ENCODE assay signal across 1 cellular context in the genomic region with DNA sequence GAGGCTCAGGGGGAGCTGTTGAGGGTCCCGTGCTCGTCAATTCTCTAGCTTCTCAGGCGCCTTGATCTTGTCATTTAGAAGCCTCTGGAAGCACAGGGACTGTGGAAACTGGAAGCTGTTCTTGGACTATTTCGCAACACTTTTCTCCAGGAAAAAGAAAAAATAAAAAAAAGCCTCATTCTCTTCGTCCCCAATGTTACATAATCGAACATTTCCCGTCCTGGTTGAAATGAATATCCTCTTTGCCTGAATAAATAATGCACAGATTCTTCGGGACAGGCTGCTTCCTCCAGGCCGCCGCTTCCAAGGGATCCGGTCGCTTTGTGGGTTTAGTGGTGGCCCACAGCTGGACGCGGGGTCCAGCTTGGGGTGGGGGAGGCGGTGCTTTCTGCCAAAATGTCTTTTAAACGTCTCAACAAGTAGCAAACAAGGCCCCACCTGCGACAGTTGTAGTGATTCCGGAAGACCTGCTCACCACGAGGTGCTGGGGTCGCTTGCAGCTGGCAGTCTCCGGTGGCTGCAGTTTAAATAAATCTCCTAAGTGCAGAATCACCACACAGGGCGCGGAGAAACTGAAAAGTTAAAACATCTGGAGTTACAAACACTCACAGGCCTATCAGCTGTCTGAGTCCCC.
TF ChIP-seq lines count a peak whose summit lies in the region.

No MANE protein-coding gene starts in this region.

TF ChIP-seq in WTC11, 78 proteins besides CTCF, POLR2A, EP300 and RAD21 (continued from another document):
- TF ChIP-seq, protein P1, sequence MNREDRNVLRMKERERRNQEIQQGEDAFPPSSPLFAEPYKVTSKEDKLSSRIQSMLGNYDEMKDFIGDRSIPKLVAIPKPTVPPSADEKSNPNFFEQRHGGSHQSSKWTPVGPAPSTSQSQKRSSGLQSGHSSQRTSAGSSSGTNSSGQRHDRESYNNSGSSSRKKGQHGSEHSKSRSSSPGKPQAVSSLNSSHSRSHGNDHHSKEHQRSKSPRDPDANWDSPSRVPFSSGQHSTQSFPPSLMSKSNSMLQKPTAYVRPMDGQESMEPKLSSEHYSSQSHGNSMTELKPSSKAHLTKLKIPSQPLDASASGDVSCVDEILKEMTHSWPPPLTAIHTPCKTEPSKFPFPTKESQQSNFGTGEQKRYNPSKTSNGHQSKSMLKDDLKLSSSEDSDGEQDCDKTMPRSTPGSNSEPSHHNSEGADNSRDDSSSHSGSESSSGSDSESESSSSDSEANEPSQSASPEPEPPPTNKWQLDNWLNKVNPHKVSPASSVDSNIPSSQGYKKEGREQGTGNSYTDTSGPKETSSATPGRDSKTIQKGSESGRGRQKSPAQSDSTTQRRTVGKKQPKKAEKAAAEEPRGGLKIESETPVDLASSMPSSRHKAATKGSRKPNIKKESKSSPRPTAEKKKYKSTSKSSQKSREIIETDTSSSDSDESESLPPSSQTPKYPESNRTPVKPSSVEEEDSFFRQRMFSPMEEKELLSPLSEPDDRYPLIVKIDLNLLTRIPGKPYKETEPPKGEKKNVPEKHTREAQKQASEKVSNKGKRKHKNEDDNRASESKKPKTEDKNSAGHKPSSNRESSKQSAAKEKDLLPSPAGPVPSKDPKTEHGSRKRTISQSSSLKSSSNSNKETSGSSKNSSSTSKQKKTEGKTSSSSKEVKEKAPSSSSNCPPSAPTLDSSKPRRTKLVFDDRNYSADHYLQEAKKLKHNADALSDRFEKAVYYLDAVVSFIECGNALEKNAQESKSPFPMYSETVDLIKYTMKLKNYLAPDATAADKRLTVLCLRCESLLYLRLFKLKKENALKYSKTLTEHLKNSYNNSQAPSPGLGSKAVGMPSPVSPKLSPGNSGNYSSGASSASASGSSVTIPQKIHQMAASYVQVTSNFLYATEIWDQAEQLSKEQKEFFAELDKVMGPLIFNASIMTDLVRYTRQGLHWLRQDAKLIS (CRISPR knock-in tag; IDR thresholded peaks at IDR 0.05; ENCODE audit: borderline replicate concordance): no peak
- TF ChIP-seq, protein P2, sequence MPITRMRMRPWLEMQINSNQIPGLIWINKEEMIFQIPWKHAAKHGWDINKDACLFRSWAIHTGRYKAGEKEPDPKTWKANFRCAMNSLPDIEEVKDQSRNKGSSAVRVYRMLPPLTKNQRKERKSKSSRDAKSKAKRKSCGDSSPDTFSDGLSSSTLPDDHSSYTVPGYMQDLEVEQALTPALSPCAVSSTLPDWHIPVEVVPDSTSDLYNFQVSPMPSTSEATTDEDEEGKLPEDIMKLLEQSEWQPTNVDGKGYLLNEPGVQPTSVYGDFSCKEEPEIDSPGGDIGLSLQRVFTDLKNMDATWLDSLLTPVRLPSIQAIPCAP (CRISPR knock-in tag; IDR thresholded peaks at IDR 0.05): no peak
- TF ChIP-seq MLX (CRISPR knock-in tag; IDR thresholded peaks at IDR 0.05): no peak
- TF ChIP-seq USF1 (CRISPR knock-in tag; IDR thresholded peaks at IDR 0.05): no peak
- TF ChIP-seq, protein P3, sequence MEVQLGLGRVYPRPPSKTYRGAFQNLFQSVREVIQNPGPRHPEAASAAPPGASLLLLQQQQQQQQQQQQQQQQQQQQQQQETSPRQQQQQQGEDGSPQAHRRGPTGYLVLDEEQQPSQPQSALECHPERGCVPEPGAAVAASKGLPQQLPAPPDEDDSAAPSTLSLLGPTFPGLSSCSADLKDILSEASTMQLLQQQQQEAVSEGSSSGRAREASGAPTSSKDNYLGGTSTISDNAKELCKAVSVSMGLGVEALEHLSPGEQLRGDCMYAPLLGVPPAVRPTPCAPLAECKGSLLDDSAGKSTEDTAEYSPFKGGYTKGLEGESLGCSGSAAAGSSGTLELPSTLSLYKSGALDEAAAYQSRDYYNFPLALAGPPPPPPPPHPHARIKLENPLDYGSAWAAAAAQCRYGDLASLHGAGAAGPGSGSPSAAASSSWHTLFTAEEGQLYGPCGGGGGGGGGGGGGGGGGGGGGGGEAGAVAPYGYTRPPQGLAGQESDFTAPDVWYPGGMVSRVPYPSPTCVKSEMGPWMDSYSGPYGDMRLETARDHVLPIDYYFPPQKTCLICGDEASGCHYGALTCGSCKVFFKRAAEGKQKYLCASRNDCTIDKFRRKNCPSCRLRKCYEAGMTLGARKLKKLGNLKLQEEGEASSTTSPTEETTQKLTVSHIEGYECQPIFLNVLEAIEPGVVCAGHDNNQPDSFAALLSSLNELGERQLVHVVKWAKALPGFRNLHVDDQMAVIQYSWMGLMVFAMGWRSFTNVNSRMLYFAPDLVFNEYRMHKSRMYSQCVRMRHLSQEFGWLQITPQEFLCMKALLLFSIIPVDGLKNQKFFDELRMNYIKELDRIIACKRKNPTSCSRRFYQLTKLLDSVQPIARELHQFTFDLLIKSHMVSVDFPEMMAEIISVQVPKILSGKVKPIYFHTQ (CRISPR knock-in tag; IDR thresholded peaks at IDR 0.05): no peak
- no peak for TF ChIP-seq TEAD4 (CRISPR knock-in tag; IDR thresholded peaks at IDR 0.05)
- no peak for TF ChIP-seq ZNF512 (CRISPR knock-in tag; IDR thresholded peaks at IDR 0.05; ENCODE audit: borderline replicate concordance)
- no peak for TF ChIP-seq ZNF416 (CRISPR knock-in tag; IDR thresholded peaks at IDR 0.05)
